ENCODE assay signal across 8 cellular contexts in genomic region chr14:102778616-102779351, GRCh38. TPM values are rescaled to one million over a fixed set of nuclear protein-coding genes. Genes with fewer than 3 reads are reported as not detected.
DNase-seq lines count a peak whose midpoint lies in the region; ATAC-seq lines count a peak whose summit lies in the region.

No MANE protein-coding gene starts in this region.

- no peaks in the 10 kb centered on the region for H3K36me3 ChIP-seq in CD4-positive, alpha-beta memory T cell (ENCODE audit: insufficient read depth, low read length)
- H3K36me3 ChIP-seq in MG63, result no peaks in the 10 kb centered on the region; the same call in 1 of the 2 replicates

- H3K27me3 Mint-ChIP-seq in CD4-positive, alpha-beta memory T cell, result peaks cover 0 to 3% of the 10 kb centered on the region in 2 donors
- no peaks in the 10 kb centered on the region for H3K27me3 Mint-ChIP-seq in naive B cell

- intact Hi-C loops in CD4-positive, alpha-beta memory T cell (cut with micrococcal nuclease), result loop anchor here (5.0 to 10.0 kb wide), 2 partner anchors 186 to 276 kb away; partner anchors contain the start of genes CDC42BPB and RCOR1

- no peaks in the 10 kb centered on the region for H3K27me3 ChIP-seq in CD4-positive, alpha-beta memory T cell (ENCODE audit: insufficient read depth, low read length)
- H3K27me3 ChIP-seq in MG63, result no peaks in the 10 kb centered on the region

- H3K9me3 Mint-ChIP-seq in CD4-positive, alpha-beta memory T cell, result peaks cover 0 to 6% (median 0%) of the 10 kb centered on the region in 8 donors
- no peaks in the 10 kb centered on the region for H3K9me3 Mint-ChIP-seq in naive B cell

- POLR2A ChIA-PET in CD4-positive, alpha-beta memory T cell (lab: Charles Lee; ENCODE audit: partially characterized antibody), result interaction anchor here (1.0 to 1.7 kb wide), 2 partner anchors 27 to 40 kb away, joined by 4 read pairs; no protein-coding TSS in a partner anchor

- H3K4me1 Mint-ChIP-seq in CD4-positive, alpha-beta memory T cell, result peaks cover 43 to 77% (median 57%) of the 10 kb centered on the region in 4 donors
- H3K4me1 Mint-ChIP-seq in naive B cell, result peaks cover 59 to 71% (median 66%) of the 10 kb centered on the region in 3 donors

- no peak for ATAC-seq in naive B cell (ENCODE audit: low read depth in 2 of 2)
- no peak for ATAC-seq in GM18858 (IDR thresholded peaks at IDR 0.05; ENCODE audit: unreplicated experiment)

- H3K4me1 ChIP-seq in CD4-positive, alpha-beta memory T cell (ENCODE audit: insufficient read depth, low read length), result peaks cover 72% of the 10 kb centered on the region

- peaks cover 6 to 19% of the 10 kb centered on the region in 2 donors for H3K36me3 Mint-ChIP-seq in CD4-positive, alpha-beta memory T cell
- peaks cover 4 to 15% of the 10 kb centered on the region in 2 donors for H3K36me3 Mint-ChIP-seq in naive B cell

- H3K27ac ChIP-seq in CD4-positive, alpha-beta memory T cell (ENCODE audit: low read depth, low read length), result peak overlapping the region; percentile 90

- no peaks in the 10 kb centered on the region for H3K9me3 ChIP-seq in CD4-positive, alpha-beta memory T cell (ENCODE audit: control insufficient read depth in 1 of 2, low read length in 2 of 2)
- H3K9me3 ChIP-seq in MG63, result no peaks in the 10 kb centered on the region

- peak overlapping the region; percentile 82 to 94 (median 92) for H3K4me3 Mint-ChIP-seq in CD4-positive, alpha-beta memory T cell
- peak overlapping the region; percentile 75 to 95 (median 91) for H3K4me3 Mint-ChIP-seq in naive B cell

- H3K4me3 ChIP-seq in CD4-positive, alpha-beta memory T cell (ENCODE audit: low read length in 2 of 2), result peak overlapping the region; percentile 48 to 55
- peak overlapping the region; percentile 60 for H3K4me3 ChIP-seq in MG63

- CTCF ChIA-PET in CD4-positive, alpha-beta memory T cell (lab: Charles Lee; ENCODE audit: partially characterized antibody), result interaction anchor here (1.1 kb wide), 1 partner anchor 10 kb away, joined by 3 read pairs; no protein-coding TSS in a partner anchor

- DNase-seq in CD4-positive, alpha-beta memory T cell, result peak in 3 of 5 donors; percentile 18 to 30 (median 29)
- no peak for DNase-seq in MG63
- peak; percentile 54 for DNase-seq in cerebellar cortex (ENCODE audit: low spot score)
- no peak for DNase-seq in naive B cell
- DNase-seq in DMS153 (lab: John Stamatoyannopoulos, UW), result no peak
- no peak for DNase-seq in H4 (ENCODE audit: low spot score)
- no peak for DNase-seq in stimulated activated CD8-positive, alpha-beta memory T cell treated with anti-CD3 and anti-CD28 coated beads, Interleukin-4, amount 100 ng/mL, for 48 hours

- H3K27ac Mint-ChIP-seq in CD4-positive, alpha-beta memory T cell, result peak overlapping the region; percentile 88 to 97 (median 96)
- H3K27ac Mint-ChIP-seq in naive B cell, result peak overlapping the region; percentile 91 to 96 (median 96)

RNA-seq across cellular contexts. Expression of gene TRAF3, which starts 1.5 kb away (rescaled TPM):
- total RNA-seq in CD4-positive, alpha-beta memory T cell, result 10 to 100 TPM; 43.4 to 44.8 TPM
- 10 to 100 TPM; 14.9 to 21.0 TPM for polyA plus RNA-seq in CD4-positive, alpha-beta memory T cell
- total RNA-seq in MG63 (2014; rRNA removed; shearing (Covaris generic); ENCODE audit: low replicate concordance), result 10.8 and 12.0 TPM in 2 replicates
- 10 to 100 TPM; 22.2 to 36.7 (median 27.0) TPM for polyA plus RNA-seq in naive B cell (ENCODE audit: low read depth in 6 of 6)
- 15.2 and 16.4 TPM in 2 replicates for total RNA-seq in H4 (2014; rRNA removed; shearing (Covaris generic))

Comparison
In these comparisons a context has a peak if more than half of its experiments do, and no peak if none do; other contexts are left out.
1. DNase-seq: peak in CD4-positive, alpha-beta memory T cell (3 of 5) and cerebellar cortex (single experiment); none in MG63 (single experiment), naive B cell (single experiment), DMS153 (single experiment), H4 (single experiment) and stimulated activated CD8-positive, alpha-beta memory T cell treated with anti-CD3 and anti-CD28 coated beads, Interleukin-4, amount 100 ng/mL, for 48 hours (single experiment).